Comparison of ENCODE assay signal across 18 cellular contexts in the genomic region with DNA sequence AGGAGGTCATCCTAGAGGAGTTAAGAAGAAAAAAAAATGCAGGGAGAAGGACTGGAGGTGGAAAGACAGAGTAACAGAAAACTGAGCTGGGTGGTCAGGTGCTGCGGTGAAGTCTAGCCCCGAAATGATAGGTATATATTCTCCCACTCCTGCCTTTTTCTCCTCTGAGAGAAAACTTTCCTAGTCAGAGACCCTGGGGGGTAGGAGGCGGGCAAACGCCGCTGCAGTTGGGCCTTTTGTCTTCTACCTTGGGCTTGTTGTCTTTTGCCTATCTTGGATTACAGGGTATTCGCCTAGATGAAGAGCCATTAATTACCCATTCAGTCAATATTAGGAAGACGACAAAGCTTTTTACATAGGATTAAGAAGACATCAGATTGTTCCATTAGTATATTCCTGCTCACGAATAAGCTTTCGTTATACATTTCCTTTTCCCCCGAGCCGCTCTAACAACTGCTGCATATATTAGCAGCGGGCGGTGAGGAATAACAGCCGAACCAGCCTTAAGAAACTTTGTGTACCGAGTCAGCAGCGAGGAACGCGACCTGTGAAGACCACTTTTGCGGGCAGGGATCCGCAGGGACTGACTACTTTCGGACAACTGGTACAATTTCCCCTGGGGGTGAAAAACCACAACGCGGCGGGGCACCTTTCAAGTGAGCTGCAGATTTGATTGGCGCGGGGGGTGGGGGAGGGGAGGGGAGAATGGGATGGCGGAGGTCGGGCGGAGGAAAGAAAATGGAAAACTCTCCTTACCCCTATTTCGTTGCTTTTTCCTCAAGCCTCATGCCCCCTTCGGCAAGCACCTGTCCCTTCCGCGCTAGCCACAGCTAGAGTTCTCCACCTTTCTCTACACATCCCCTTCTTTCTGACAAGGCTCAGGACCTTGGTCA. TPM values are rescaled to one million over a fixed set of nuclear protein-coding genes. Genes with fewer than 3 reads are reported as not detected.
DNase-seq lines count a peak whose midpoint lies in the region; ATAC-seq, FAIRE-seq and TF ChIP-seq lines count a peak whose summit lies in the region.
"Had no signal": no experiment of that assay in that cellular context is flagged by ENCODE, and none has a peak within 500 bp of the region (broad histone marks: within the 10 kb centered on the region; RNA-seq: fewer than 3 reads in every experiment).

No MANE protein-coding gene starts in this region.

- H2AFZ ChIP-seq in astrocyte (ENCODE audit: low read depth, low read length) = no peak overlapping the region

- H3K27ac Mint-ChIP-seq in T-helper 1 cell treated with Interleukin-12 subunit alpha and Interleukin-12 subunit beta and Interleukin-4 antibody, amounts not matched to agents 30 μg/mL and 1 μg/mL, for 36 hours = peak overlapping the region; percentile 42
- peak overlapping the region; percentile 66 for H3K27ac Mint-ChIP-seq in astrocyte (ENCODE audit: unreplicated experiment)
- H3K27ac Mint-ChIP-seq: CD14-positive monocyte had no signal

- DNase-seq in T-helper 1 cell = no peak
- DNase-seq in astrocyte (ENCODE audit: low read depth) = no peak
- DNase-seq in iris pigment epithelial cell (ENCODE audit: low read depth) = peak; percentile 78
- DNase-seq in retina = peak; percentile 59
- no peak for DNase-seq in NK-92 (lab: John Stamatoyannopoulos, UW; ENCODE audit: unreplicated experiment)
- no peak for DNase-seq in substantia nigra (lab: John Stamatoyannopoulos, UW)
- DNase-seq: activated CD4-positive, CD25-positive, alpha-beta regulatory T cell; central memory CD4-positive, alpha-beta T cell; DND-41; HCEC 1CT; NCI-H2107; T-helper 17 cell had no signal

- peaks cover 94% of the 10 kb centered on the region for H3K27me3 ChIP-seq in astrocyte (ENCODE audit: insufficient read depth, low read length)

- TF ChIP-seq CTCF in astrocyte (IDR thresholded peaks at IDR 0.05; ENCODE audit: insufficient read depth, low read depth, low read length) = no peak

- H3K79me2 ChIP-seq in astrocyte (ENCODE audit: insufficient read depth, low read length) = no peaks in the 10 kb centered on the region

- no peak overlapping the region for H3K4me3 ChIP-seq in astrocyte (ENCODE audit: insufficient read depth, low read depth, low read length)
- H3K4me3 ChIP-seq: upper lobe of left lung had no signal

- no peak for FAIRE-seq in astrocyte (lab: Jason Lieb, UNC)
- FAIRE-seq: A204.1 had no signal

- no peak for ATAC-seq in GM21367 (IDR thresholded peaks at IDR 0.05; ENCODE audit: unreplicated experiment)
- ATAC-seq: T-helper 17 cell had no signal

- peaks cover 96% of the 10 kb centered on the region for H3K27me3 Mint-ChIP-seq in T-helper 1 cell treated with Interleukin-12 subunit alpha and Interleukin-12 subunit beta and Interleukin-4 antibody, amounts not matched to agents 30 μg/mL and 1 μg/mL, for 36 hours (ENCODE audit: low read depth)
- peaks cover 90% of the 10 kb centered on the region for H3K27me3 Mint-ChIP-seq in astrocyte (ENCODE audit: low read depth, unreplicated experiment)

- no peak overlapping the region for H3K9ac ChIP-seq in astrocyte (ENCODE audit: low read length)

- peaks cover 2% of the 10 kb centered on the region for H3K4me1 Mint-ChIP-seq in T-helper 1 cell treated with Interleukin-12 subunit alpha and Interleukin-12 subunit beta and Interleukin-4 antibody, amounts not matched to agents 30 μg/mL and 1 μg/mL, for 36 hours (ENCODE audit: low read depth)
- peaks cover 7% of the 10 kb centered on the region for H3K4me1 Mint-ChIP-seq in astrocyte (ENCODE audit: low read depth, unreplicated experiment)

- H3K9me3 ChIP-seq in astrocyte (ENCODE audit: insufficient read depth, low read depth, low read length) = peaks cover 11% of the 10 kb centered on the region
- H3K9me3 ChIP-seq: upper lobe of left lung had no signal

- H3K27ac ChIP-seq in astrocyte (ENCODE audit: low read depth, low read length) (no peak overlapping the region), substantia nigra (ENCODE audit: low read depth, low read length, poor library complexity, severe bottlenecking) (no peak overlapping the region)
- H3K27ac ChIP-seq: upper lobe of left lung had no signal

- peaks cover 3% of the 10 kb centered on the region for H4K20me1 ChIP-seq in astrocyte (ENCODE audit: insufficient read depth, low read length)

- H3K4me3 Mint-ChIP-seq in T-helper 1 cell treated with Interleukin-12 subunit alpha and Interleukin-12 subunit beta and Interleukin-4 antibody, amounts not matched to agents 30 μg/mL and 1 μg/mL, for 36 hours = no peak overlapping the region
- H3K4me3 Mint-ChIP-seq in astrocyte (ENCODE audit: unreplicated experiment) = no peak overlapping the region
- H3K4me3 Mint-ChIP-seq: T-helper 17 cell had no signal

- H3K4me2 ChIP-seq in astrocyte (ENCODE audit: low read length) = no peak overlapping the region

- peaks cover 4% of the 10 kb centered on the region for H3K36me3 Mint-ChIP-seq in T-helper 1 cell treated with Interleukin-12 subunit alpha and Interleukin-12 subunit beta and Interleukin-4 antibody, amounts not matched to agents 30 μg/mL and 1 μg/mL, for 36 hours (ENCODE audit: low read depth)
- peaks cover 18% of the 10 kb centered on the region for H3K36me3 Mint-ChIP-seq in astrocyte (ENCODE audit: low read depth, unreplicated experiment)

- peaks cover 6% of the 10 kb centered on the region for H3K9me3 Mint-ChIP-seq in T-helper 1 cell treated with Interleukin-12 subunit alpha and Interleukin-12 subunit beta and Interleukin-4 antibody, amounts not matched to agents 30 μg/mL and 1 μg/mL, for 36 hours
- peaks cover 59% of the 10 kb centered on the region for H3K9me3 Mint-ChIP-seq in astrocyte (ENCODE audit: unreplicated experiment)

- H3K36me3 ChIP-seq in astrocyte (ENCODE audit: insufficient read depth, low read length) = no peaks in the 10 kb centered on the region
- H3K36me3 ChIP-seq: upper lobe of left lung had no signal

- peaks cover 3% of the 10 kb centered on the region for H3K4me1 ChIP-seq in astrocyte (ENCODE audit: insufficient read depth, low read length)

RNA-seq across cellular contexts. Expression of a gene that starts 5.7 kb away (rescaled TPM):
- total RNA-seq in astrocyte = 3.8 and 4.2 TPM in 2 replicates
- total RNA-seq: lung microvascular endothelial cell, T-helper 17 cell had no signal

Comparison
In these comparisons a context has a peak if more than half of its experiments do, and no peak if none do; other contexts are left out.
1. DNase-seq: peak in iris pigment epithelial cell (single experiment) and retina (single experiment); none in T-helper 1 cell (0 of 5), astrocyte (single experiment), NK-92 (single experiment) and substantia nigra (0 of 49).